Comparison of ENCODE assay signal across 35 cellular contexts in the genomic region with DNA sequence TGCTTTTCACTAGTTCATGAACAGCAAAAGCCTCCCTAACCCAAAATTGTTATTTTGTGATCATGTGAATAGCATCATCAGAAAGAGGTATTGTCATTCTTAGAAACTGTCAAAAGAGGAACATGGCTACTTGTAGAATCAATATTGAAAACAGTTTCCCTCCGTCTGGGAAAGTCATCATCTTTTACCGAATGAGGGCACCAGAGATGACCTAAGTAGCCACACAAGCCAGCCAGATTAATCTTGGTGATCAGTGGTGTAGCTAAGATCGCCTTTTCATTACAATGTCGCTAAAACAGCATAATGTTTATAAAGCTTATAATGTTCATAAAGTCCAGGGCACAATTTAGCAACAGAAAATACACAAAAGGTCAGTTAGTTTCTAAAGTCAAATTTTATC.
"Had no signal": no experiment of that assay in that cellular context is flagged by ENCODE, and none has a peak within 500 bp of the region (broad histone marks: within the 10 kb centered on the region; RNA-seq: fewer than 3 reads in every experiment).

No MANE protein-coding gene starts in this region.

- H3K4me1 ChIP-seq: Peyer's patch had no signal

- H3K4me3 ChIP-seq: K562, Peyer's patch had no signal

- H3K36me3 ChIP-seq: brain microvascular endothelial cell, WERI-Rb-1 had no signal

- H3K9me3 ChIP-seq: Peyer's patch had no signal

- FAIRE-seq: K562 had no signal

- H3K27me3 ChIP-seq: brain microvascular endothelial cell, Peyer's patch had no signal

- H3K27ac ChIP-seq: brain microvascular endothelial cell, Peyer's patch, RWPE1, WERI-Rb-1 had no signal

- DNase-seq: activated CD4-positive, alpha-beta T cell treated with anti-CD3 and anti-CD28 coated beads for 1 hour; activated CD4-positive, alpha-beta T cell treated with anti-CD3 and anti-CD28 coated beads for 48 hours; activated CD4-positive, alpha-beta T cell treated with anti-CD3 and anti-CD28 coated beads, Interleukin-2, amount 50 U/mL, for 4 hours; activated CD4-positive, CD25-positive, alpha-beta regulatory T cell; activated CD8-positive, alpha-beta T cell treated with anti-CD3 and anti-CD28 coated beads for 36 hours; activated effector memory CD4-positive, alpha-beta T cell treated with anti-CD3 and anti-CD28 coated beads, Interleukin-2, amount 50 U/mL, for 16 hours; activated naive CD4-positive, alpha-beta T cell; activated naive CD4-positive, alpha-beta T cell treated with anti-CD3 and anti-CD28 coated beads, Interleukin-2, amount 50 U/mL, for 16 hours; activated naive CD8-positive, alpha-beta T cell treated with anti-CD3 and anti-CD28 coated beads for 36 hours; activated T-cell treated with anti-CD3 and anti-CD28 coated beads, Interleukin-2, amount 50 U/mL, for 1 hour; activated T-cell treated with anti-CD3 and anti-CD28 coated beads, Interleukin-2, amount 50 U/mL, for 72 hours; amniotic stem cell; aorta; brain microvascular endothelial cell; central memory CD4-positive, alpha-beta T cell; NCI-H1092; NCI-H1436 treated with DMSO at 0.1 percent for 48 hours; NCI-H187; NCI-H2029 treated with DMSO at 0.1 percent for 48 hours; NCI-H2107; NCI-H2171; NCI-H446 treated with DMSO at 0.1 percent for 48 hours; NCI-H524; PC-3; Peyer's patch; SIG-M5; T-helper 1 cell; T-helper 2 cell; T-helper 9 cell; WERI-Rb-1 had no signal

- ATAC-seq: activated CD8-positive, alpha-beta T cell treated with anti-CD3 and anti-CD28 coated beads for 36 hours; activated T-cell treated with anti-CD3 and anti-CD28 coated beads, Interleukin-2, amount 50 U/mL, for 72 hours; activated T-helper 17 cell treated with anti-CD3 and anti-CD28 coated beads, Interleukin-2, amount 50 U/mL, for 72 hours; K562; PC-3; Right ventricle myocardium inferior; SK-N-SH treated with all-trans-retinoic acid at 6 μM for 48 hours had no signal
